10 cellular contexts compared by ENCODE assay signal in genomic region chr2:170713280-170714155, GRCh38. TPM values are rescaled to one million over a fixed set of nuclear protein-coding genes. Genes with fewer than 3 reads are reported as not detected.
DNase-seq lines count a peak whose midpoint lies in the region; ATAC-seq, FAIRE-seq and TF ChIP-seq lines count a peak whose summit lies in the region.
"Had no signal": no experiment of that assay in that cellular context is flagged by ENCODE, and none has a peak within 500 bp of the region (broad histone marks: within the 10 kb centered on the region; RNA-seq: fewer than 3 reads in every experiment).

No MANE protein-coding gene starts in this region.

- H3F3A ChIP-seq in PC-3 (ENCODE audit: low read length, unreplicated experiment), result no peaks in the 10 kb centered on the region

- TF ChIP-seq POLR2A in endothelial cell of umbilical vein (IDR thresholded peaks at IDR 0.05; ENCODE audit: low read depth, low read length), result no peak
- no peak for TF ChIP-seq POLR2A in ovary (IDR thresholded peaks at IDR 0.05)

- H3K4me2 ChIP-seq in PC-3 (ENCODE audit: low read length), result peak overlapping the region; percentile 98; the same call in 1 of the 2 replicates
- H3K4me2 ChIP-seq in endothelial cell of umbilical vein (ENCODE audit: insufficient read depth, low read length), result no peak overlapping the region

- no peak for FAIRE-seq in endothelial cell of umbilical vein (lab: Jason Lieb, UNC)

- peak in 1 of 7 experiments; percentile 7 for DNase-seq in CD8-positive, alpha-beta T cell
- DNase-seq in PC-3, result no peak
- no peak for DNase-seq in endothelial cell of umbilical vein (ENCODE audit: low read depth, low spot score)
- peak in 2 of 5 donors; percentile 13 to 36 for DNase-seq in ovary
- no peak for DNase-seq in foreskin melanocyte
- DNase-seq in hippocampal formation (lab: John Stamatoyannopoulos, UW), result no peak

- no peak for TF ChIP-seq EP300 in ovary (IDR thresholded peaks at IDR 0.05)

- intact Hi-C loops in CD8-positive, alpha-beta T cell (cut with DNase I, micrococcal nuclease), result loop anchor here (5.0 to 10.0 kb wide), 4 partner anchors 61 to 209 kb away; partner anchors contain the start of gene GAD1 (in 2 of the 2)
- intact Hi-C loops in PC-3 (cut with micrococcal nuclease), result loop anchor here (2.0 to 10.0 kb wide), 2 partner anchors 25 to 309 kb away; no protein-coding TSS in a partner anchor
- intact Hi-C loops in endothelial cell of umbilical vein (cut with micrococcal nuclease), result loop anchor here (2.0 to 10.0 kb wide), 2 partner anchors 103 to 779 kb away; partner anchors contain the start of gene GAD1
- intact Hi-C loops in ovary (cut with DNase I), result loop anchor here in 1 of 4 donors (10.0 kb wide), 1 partner anchor 101 kb away; the partner anchor contains the start of gene GAD1

- peak overlapping the region; percentile 61 for H3K4me3 Mint-ChIP-seq in CD8-positive, alpha-beta T cell

- H3K36me3 Mint-ChIP-seq in CD8-positive, alpha-beta T cell, result no peaks in the 10 kb centered on the region

- H3K9ac ChIP-seq in PC-3 (ENCODE audit: low read length) (no peak overlapping the region), endothelial cell of umbilical vein (replicated peaks; ENCODE audit: extremely low read depth, insufficient read depth, low read length) (no peak overlapping the region)

- no peaks in the 10 kb centered on the region for H3K79me2 ChIP-seq in PC-3 (ENCODE audit: low read length)
- no peaks in the 10 kb centered on the region for H3K79me2 ChIP-seq in endothelial cell of umbilical vein (ENCODE audit: control insufficient read depth, insufficient read depth, low read length)

- H3K27me3 ChIP-seq in CD8-positive, alpha-beta T cell (ENCODE audit: insufficient read depth, low read length), result peaks cover 47% of the 10 kb centered on the region
- H3K27me3 ChIP-seq in PC-3 (ENCODE audit: low read length), result no peaks in the 10 kb centered on the region
- H3K27me3 ChIP-seq in endothelial cell of umbilical vein (ENCODE audit: control insufficient read depth in 2 of 2, insufficient read depth in 2 of 2, low read length in 2 of 2), result peaks cover 67 to 85% of the 10 kb centered on the region in 2 experiments
- H3K27me3 ChIP-seq in ovary, result no peaks in the 10 kb centered on the region

- H4K20me1 ChIP-seq in PC-3 (ENCODE audit: low read length), result no peaks in the 10 kb centered on the region
- H4K20me1 ChIP-seq in endothelial cell of umbilical vein (replicated peaks; ENCODE audit: control insufficient read depth, extremely low read depth, insufficient read depth, low read length), result no peaks in the 10 kb centered on the region

- H3K9me2 ChIP-seq in PC-3 (replicated peaks; ENCODE audit: low read length), result no peaks in the 10 kb centered on the region

- no peak for TF ChIP-seq CTCF in CD8-positive, alpha-beta T cell (IDR thresholded peaks at IDR 0.05)
- TF ChIP-seq CTCF in PC-3 (conservative IDR thresholded peaks at IDR 0.05; ENCODE audit: low read depth, low read length) (no peak), endothelial cell of umbilical vein (IDR thresholded peaks at IDR 0.05; ENCODE audit: extremely low read depth in 1 of 2, insufficient read depth in 1 of 2, low read depth in 1 of 2, low read length in 2 of 2) (no peak), ovary (IDR thresholded peaks at IDR 0.05) (no peak)

- BruUV-seq in PC-3 (replicated peaks; lab: Mats Ljungman, UMichigan), result no TSS peak
- no TSS peak for BruUV-seq in endothelial cell of umbilical vein (replicated peaks; lab: Mats Ljungman, UMichigan)

- no peak overlapping the region for H3K27ac ChIP-seq in CD8-positive, alpha-beta T cell (ENCODE audit: low read depth, low read length)
- H3K27ac ChIP-seq in PC-3 (ENCODE audit: low read length) (no peak overlapping the region), endothelial cell of umbilical vein (ENCODE audit: insufficient read depth, low read depth, low read length) (no peak overlapping the region), ovary (no peak overlapping the region)

- no peaks in the 10 kb centered on the region for H3K9me3 ChIP-seq in CD8-positive, alpha-beta T cell (ENCODE audit: low read length)
- H3K9me3 ChIP-seq in PC-3 (ENCODE audit: low read length) (no peaks in the 10 kb centered on the region), endothelial cell of umbilical vein (replicated peaks; ENCODE audit: control insufficient read depth, insufficient read depth, low read length) (no peaks in the 10 kb centered on the region), ovary (no peaks in the 10 kb centered on the region)

- H3K9me1 ChIP-seq in endothelial cell of umbilical vein (replicated peaks; ENCODE audit: control insufficient read depth, extremely low read depth, insufficient read depth, low read length), result no peaks in the 10 kb centered on the region

- H3K36me3 ChIP-seq in CD8-positive, alpha-beta T cell (ENCODE audit: insufficient read depth, low read length), result no peaks in the 10 kb centered on the region
- H3K36me3 ChIP-seq in PC-3 (ENCODE audit: low read depth, low read length) (no peaks in the 10 kb centered on the region), endothelial cell of umbilical vein (ENCODE audit: control insufficient read depth in 2 of 2, extremely low read depth in 1 of 2, insufficient read depth in 2 of 2, low read length in 2 of 2) (no peaks in the 10 kb centered on the region), ovary (no peaks in the 10 kb centered on the region)

- dilution Hi-C loops in endothelial cell of umbilical vein (cut with MboI; ENCODE audit: extremely low pct_ligation_motif_present, low sequenced_read_pairs), result no loop called here

- no peak for ATAC-seq in CD8-positive, alpha-beta T cell
- ATAC-seq in PC-3, result no peak
- no peak for ATAC-seq in GM21390 (IDR thresholded peaks at IDR 0.05; ENCODE audit: unreplicated experiment)
- ATAC-seq in GM19351 (IDR thresholded peaks at IDR 0.05; ENCODE audit: unreplicated experiment), result no peak

- CTCF ChIA-PET in CD8-positive, alpha-beta T cell (lab: Charles Lee), result no interaction called here
- CTCF ChIA-PET in PC-3 (lab: Charles Lee) (no interaction called here), endothelial cell of umbilical vein (lab: Charles Lee) (interaction anchor here (0.6 to 1.1 kb wide), 3 partner anchors 17 to 352 kb away, joined by 3 read pairs; no protein-coding TSS in a partner anchor)

- peak overlapping the region; percentile 29 for H3K4me3 ChIP-seq in CD8-positive, alpha-beta T cell (ENCODE audit: low read depth, low read length)
- H3K4me3 ChIP-seq in PC-3 (ENCODE audit: low read length) (no peak overlapping the region), endothelial cell of umbilical vein (replicated peaks in 1 of 3; ENCODE audit: insufficient read depth in 1 of 3, low read depth in 1 of 3, low read length in 3 of 3) (no peak overlapping the region), ovary (peak overlapping the region; percentile 42)

- peaks cover 44% of the 10 kb centered on the region for H3K4me1 Mint-ChIP-seq in CD8-positive, alpha-beta T cell (ENCODE audit: low read depth)

- peaks cover 50% of the 10 kb centered on the region for H3K4me1 ChIP-seq in CD8-positive, alpha-beta T cell (ENCODE audit: insufficient read depth, low read length)
- no peaks in the 10 kb centered on the region; the same call in 1 of the 2 replicates for H3K4me1 ChIP-seq in PC-3 (ENCODE audit: insufficient read depth, low read length)
- H3K4me1 ChIP-seq in endothelial cell of umbilical vein (ENCODE audit: control insufficient read depth, extremely low read depth, insufficient read depth, low read length), result peaks cover 19% of the 10 kb centered on the region
- H3K4me1 ChIP-seq in ovary (ENCODE audit: insufficient read depth), result peaks cover 15% of the 10 kb centered on the region

- no peak overlapping the region for H2AFZ ChIP-seq in PC-3 (ENCODE audit: low read length)
- no peak overlapping the region for H2AFZ ChIP-seq in endothelial cell of umbilical vein (ENCODE audit: low read depth, low read length)

- peaks cover 62% of the 10 kb centered on the region for H3K27me3 Mint-ChIP-seq in CD8-positive, alpha-beta T cell (ENCODE audit: low read depth)

- WGBS in ovary, 3 donors, result 18 to 33% (median 22%) methylated on average over 56 to 81 of the region's 81 CpGs

- no peaks in the 10 kb centered on the region for H3K9me3 Mint-ChIP-seq in CD8-positive, alpha-beta T cell

- H3K27ac Mint-ChIP-seq in CD8-positive, alpha-beta T cell, result no peak overlapping the region

- POLR2A ChIA-PET in CD8-positive, alpha-beta T cell (lab: Charles Lee), result no interaction called here
- POLR2A ChIA-PET in PC-3 (lab: Charles Lee; ENCODE audit: unreplicated experiment) (no interaction called here), endothelial cell of umbilical vein (lab: Charles Lee) (no interaction called here)

TF ChIP-seq in endothelial cell of umbilical vein, 7 proteins besides CTCF, POLR2A, EP300 and RAD21:
- peak; percentile 94 for TF ChIP-seq EZH2 (IDR thresholded peaks at IDR 0.05; ENCODE audit: borderline replicate concordance, low read depth, low read length, severe bottlenecking)
- TF ChIP-seq, protein P1, sequence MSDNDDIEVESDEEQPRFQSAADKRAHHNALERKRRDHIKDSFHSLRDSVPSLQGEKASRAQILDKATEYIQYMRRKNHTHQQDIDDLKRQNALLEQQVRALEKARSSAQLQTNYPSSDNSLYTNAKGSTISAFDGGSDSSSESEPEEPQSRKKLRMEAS (IDR thresholded peaks at IDR 0.05; ENCODE audit: insufficient read depth, insufficient read length), result no peak

RNA-seq across cellular contexts. Expression of gene SP5, which starts 1.6 kb away (rescaled TPM):
- not detected for total RNA-seq in CD8-positive, alpha-beta T cell
- total RNA-seq in PC-3 (2014; rRNA removed) (0.47 and 4.8 TPM in 2 replicates), endothelial cell of umbilical vein (not detected in 2 replicates), ovary (1 to 10 TPM in 4 of 7 donors, under 1 TPM in 2, not detected in 1; 0.30 to 2.9 (median 1.2) TPM)
- polyA plus RNA-seq in endothelial cell of umbilical vein (not detected in 2 replicates), ovary (under 1 TPM; 0.20 to 0.22 TPM)
- not detected in 2 replicates for polyA plus RNA-seq in endothelial cell of umbilical vein (2011; cell fraction: cytosol; rRNA removed)
- not detected in 2 replicates for polyA plus RNA-seq in endothelial cell of umbilical vein (2011; cell fraction: nucleus; rRNA removed)
- polyA plus RNA-seq in endothelial cell of umbilical vein (2012), result not detected in 2 replicates
- polyA minus RNA-seq in endothelial cell of umbilical vein, result not detected in 2 replicates
- polyA minus RNA-seq in endothelial cell of umbilical vein (2011; cell fraction: cytosol; rRNA and poly(A)+ RNA removed), result not detected
- polyA minus RNA-seq in endothelial cell of umbilical vein (2011; cell fraction: nucleus; rRNA and poly(A)+ RNA removed), result not detected in 2 replicates
- total RNA-seq: myocyte had no signal
- polyA plus RNA-seq: aorta had no signal

RNA-seq across cellular contexts. Expression of gene ERICH2, which starts 56.7 kb away (rescaled TPM):
- not detected for total RNA-seq in CD8-positive, alpha-beta T cell
- total RNA-seq in PC-3 (2014; rRNA removed) (1.4 and 1.9 TPM in 2 replicates), endothelial cell of umbilical vein (not detected in 2 replicates), ovary (1 to 10 TPM in 5 of 7 donors, under 1 TPM in 1, not detected in 1; 0.99 to 3.2 (median 1.3) TPM)
- polyA plus RNA-seq in endothelial cell of umbilical vein (not detected in 2 replicates), ovary (1 to 10 TPM in 1 of 2 donors, under 1 TPM in 1; 0.23 to 2.4 TPM)
- not detected in 2 replicates for polyA plus RNA-seq in endothelial cell of umbilical vein (2011; cell fraction: cytosol; rRNA removed)
- not detected in 2 replicates for polyA plus RNA-seq in endothelial cell of umbilical vein (2011; cell fraction: nucleus; rRNA removed)
- not detected in 2 replicates for polyA plus RNA-seq in endothelial cell of umbilical vein (2012)
- not detected in 2 replicates for polyA minus RNA-seq in endothelial cell of umbilical vein
- not detected for polyA minus RNA-seq in endothelial cell of umbilical vein (2011; cell fraction: cytosol; rRNA and poly(A)+ RNA removed)
- polyA minus RNA-seq in endothelial cell of umbilical vein (2011; cell fraction: nucleus; rRNA and poly(A)+ RNA removed), result not detected in 2 replicates
- total RNA-seq: myocyte had no signal

Comparison
In these comparisons a context has a peak if more than half of its experiments do, and no peak if none do; other contexts are left out.
1. H3K4me3 ChIP-seq: peak in CD8-positive, alpha-beta T cell (single experiment) and ovary (single experiment); none in PC-3 (single experiment) and endothelial cell of umbilical vein (0 of 3).